ENCODE assay signal across 9 cellular contexts in the genomic region with DNA sequence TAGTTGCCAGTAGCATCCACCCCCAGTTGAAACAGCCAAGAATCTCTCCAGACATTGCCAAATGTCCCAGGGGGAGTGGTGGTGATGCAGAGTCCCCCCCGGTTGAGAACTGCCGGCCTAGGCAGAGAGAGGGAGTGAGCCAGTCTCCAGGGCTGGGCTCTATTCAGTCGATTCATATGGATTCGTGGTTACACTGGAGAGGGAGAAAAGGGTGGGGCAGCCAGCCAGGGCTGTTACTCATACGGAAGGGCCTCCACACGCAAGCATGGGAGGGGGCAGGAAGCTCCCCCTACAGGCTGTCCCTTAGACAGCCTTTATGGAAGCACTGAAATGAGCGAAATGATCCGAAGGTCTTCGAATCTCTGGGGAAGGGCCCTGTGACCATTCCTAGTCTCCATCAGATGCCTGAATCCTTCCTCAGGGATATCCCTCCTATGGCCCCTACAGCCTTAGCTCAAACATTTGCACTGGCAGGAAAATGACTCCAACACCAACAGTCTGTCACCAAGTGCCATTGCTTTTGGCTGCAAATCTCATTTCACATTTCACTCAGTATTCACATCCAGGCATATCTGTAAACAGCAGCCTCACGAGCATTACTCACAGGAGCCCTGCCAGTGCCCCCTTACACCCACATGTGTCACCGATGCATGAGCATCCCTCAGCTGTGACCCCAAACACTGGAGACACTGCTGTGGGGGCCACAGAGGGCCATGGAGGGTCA. TPM values are rescaled to one million over a fixed set of nuclear protein-coding genes. Genes with fewer than 3 reads are reported as not detected.
A peak's percentile ranks its signal among the peaks of the same experiment; 100 is the strongest.
DNase-seq lines count a peak whose midpoint lies in the region; ATAC-seq and TF ChIP-seq lines count a peak whose summit lies in the region.
"Had no signal": no experiment of that assay in that cellular context is flagged by ENCODE, and none has a peak within 500 bp of the region (broad histone marks: within the 10 kb centered on the region; RNA-seq: fewer than 3 reads in every experiment).

No MANE protein-coding gene starts in this region.

- ATAC-seq in left lung (peak; percentile 3), HG03175 (IDR thresholded peaks at IDR 0.05; ENCODE audit: unreplicated experiment) (no peak)

- TF ChIP-seq POLR2A in breast epithelium (IDR thresholded peaks at IDR 0.05) = no peak

- H3K27ac ChIP-seq in breast epithelium = peak overlapping the region; percentile 3 to 93
- no peak overlapping the region for H3K27ac ChIP-seq in left lung

- no peaks in the 10 kb centered on the region for H3K4me1 ChIP-seq in BE2C
- H3K4me1 ChIP-seq in breast epithelium = peaks cover 0 to 11% of the 10 kb centered on the region in 2 donors
- peaks cover 3 to 6% of the 10 kb centered on the region in 2 donors for H3K4me1 ChIP-seq in left lung

- peak; percentile 30 for TF ChIP-seq CTCF in BE2C (IDR thresholded peaks at IDR 0.05; ENCODE audit: low read depth, low read length)
- TF ChIP-seq CTCF in breast epithelium (IDR thresholded peaks at IDR 0.05) = no peak
- no peak for TF ChIP-seq CTCF in left lung (IDR thresholded peaks at IDR 0.05)

- H3K27me3 ChIP-seq in BE2C (no peaks in the 10 kb centered on the region), breast epithelium (no peaks in the 10 kb centered on the region), left lung (peaks cover 0 to 7% of the 10 kb centered on the region in 2 donors)

- H3K4me3 ChIP-seq in BE2C (ENCODE audit: low read depth, low read length) = no peak overlapping the region
- H3K4me3 ChIP-seq in breast epithelium = no peak overlapping the region
- no peak overlapping the region for H3K4me3 ChIP-seq in left lung

- intact Hi-C loops in breast epithelium (cut with DNase I; ENCODE audit: low total_unique reads) (no loop called here), left lung (cut with DNase I) (no loop called here)

- H3K36me3 ChIP-seq in BE2C = no peaks in the 10 kb centered on the region
- no peaks in the 10 kb centered on the region for H3K36me3 ChIP-seq in breast epithelium
- no peaks in the 10 kb centered on the region for H3K36me3 ChIP-seq in left lung

- DNase-seq in BE2C (no peak), LHCN-M2 (ENCODE audit: low read depth) (peak; percentile 82), breast epithelium (ENCODE audit: low spot score in 2 of 2) (no peak), left lung (no peak), retina (no peak), NCI-H2029 (lab: John Stamatoyannopoulos, UW) (no peak), CD1c-positive myeloid dendritic cell (ENCODE audit: extremely low spot score) (no peak)
- DNase-seq: activated CD4-positive, alpha-beta memory T cell treated with anti-CD3 and anti-CD28 coated beads, Interleukin-2, amount 10 ng/mL, durations not matched to agents 7 days and 5 days had no signal

- H3K9me3 ChIP-seq in BE2C (no peaks in the 10 kb centered on the region), breast epithelium (no peaks in the 10 kb centered on the region), left lung (no peaks in the 10 kb centered on the region)

RNA-seq across cellular contexts. Expression of a gene that starts 18.4 kb away (rescaled TPM):
- 15.4 TPM for polyA plus RNA-seq in BE2C (2012; ENCODE audit: insufficient read depth, insufficient read length, low read depth)
- total RNA-seq in LHCN-M2 (2014; rRNA removed) (5.5 and 10.0 TPM in 2 replicates), breast epithelium (1 to 10 TPM; 2.9 to 8.2 (median 6.9) TPM), left lung (1 to 10 TPM; 5.2 to 6.9 TPM)
- polyA plus RNA-seq in LHCN-M2 (2012) = 7.7 TPM

RNA-seq across cellular contexts. Expression of a gene that starts 29.5 kb away (rescaled TPM):
- 37.0 TPM for polyA plus RNA-seq in BE2C (2012; ENCODE audit: insufficient read depth, insufficient read length, low read depth)
- total RNA-seq in LHCN-M2 (2014; rRNA removed) = 66.1 and 72.2 TPM in 2 replicates
- 24.9 TPM for polyA plus RNA-seq in LHCN-M2 (2012)
- 100 to 1,000 TPM in 2 of 3 donors, 10 to 100 TPM in 1; 83.4 to 192 (median 145) TPM for total RNA-seq in breast epithelium
- 100 to 1,000 TPM; 101 to 109 TPM for total RNA-seq in left lung

Comparison
In these comparisons a context has a peak if more than half of its experiments do, and no peak if none do; other contexts are left out.
1. H3K27ac ChIP-seq: peak in breast epithelium (2 of 2); none in left lung (0 of 2).